Comparison of ENCODE assay signal across 18 cellular contexts in the genomic region with DNA sequence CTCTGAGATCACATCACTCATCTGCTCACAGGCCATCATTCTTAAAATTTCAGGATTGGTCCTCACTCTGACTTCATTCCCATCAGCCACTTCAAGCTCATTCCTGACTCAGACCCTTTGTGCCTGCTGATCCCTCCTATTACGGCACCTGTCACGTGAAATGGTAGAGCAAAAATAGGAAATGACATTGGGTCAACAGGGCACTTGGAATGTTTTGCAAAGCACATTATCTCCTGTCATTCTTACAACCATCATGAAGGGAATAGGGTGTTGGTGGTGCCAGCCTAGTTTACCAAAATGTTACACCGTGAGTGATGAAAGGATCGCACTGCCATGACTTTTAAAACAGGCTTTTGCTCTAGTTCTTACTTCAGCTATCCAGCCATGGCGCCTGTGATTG.
A peak's percentile ranks its signal among the peaks of the same experiment; 100 is the strongest.
DNase-seq lines count a peak whose midpoint lies in the region; ATAC-seq and TF ChIP-seq lines count a peak whose summit lies in the region.
"Had no signal": no experiment of that assay in that cellular context is flagged by ENCODE, and none has a peak within 500 bp of the region (broad histone marks: within the 10 kb centered on the region; RNA-seq: fewer than 3 reads in every experiment).

No MANE protein-coding gene starts in this region.

- no peaks in the 10 kb centered on the region for H3K27me3 ChIP-seq in CD8-positive, alpha-beta T cell (ENCODE audit: insufficient read depth, low read length)
- H3K27me3 ChIP-seq: esophagus muscularis mucosa, suprapubic skin had no signal

- H3K4me1 Mint-ChIP-seq in CD14-positive monocyte: no peaks in the 10 kb centered on the region
- peaks cover 7% of the 10 kb centered on the region for H3K4me1 Mint-ChIP-seq in CD8-positive, alpha-beta T cell (ENCODE audit: low read depth)

- H3K27me3 Mint-ChIP-seq in CD14-positive monocyte (ENCODE audit: low read depth in 3 of 3): peaks cover 0 to 2% (median 1%) of the 10 kb centered on the region in 3 donors
- H3K27me3 Mint-ChIP-seq in CD8-positive, alpha-beta T cell (ENCODE audit: low read depth): no peaks in the 10 kb centered on the region

- TF ChIP-seq CTCF in CD14-positive monocyte (IDR thresholded peaks at IDR 0.05): no peak
- no peak for TF ChIP-seq CTCF in CD8-positive, alpha-beta T cell (IDR thresholded peaks at IDR 0.05)

- DNase-seq in CD14-positive monocyte (ENCODE audit: low spot score): no peak
- no peak for DNase-seq in CD8-positive, alpha-beta T cell
- peak; percentile 60 for DNase-seq in myocyte (ENCODE audit: low read depth)
- no peak for DNase-seq in AG20443 (ENCODE audit: low spot score)
- DNase-seq in NCI-H2029 treated with DMSO at 0.1 percent for 48 hours (lab: John Stamatoyannopoulos, UW): no peak
- DNase-seq: Karpas-422; lower lobe of right lung; NCI-H1092; NCI-H2107; NCI-H524 treated with DMSO at 0.1 percent for 48 hours; OCI-M1; SIG-M5; stimulated activated CD4-positive, alpha-beta T cell treated with anti-CD3 and anti-CD28 coated beads, Interleukin-2, amount 100 ng/mL, for 48 hours had no signal

- POLR2A ChIA-PET in CD8-positive, alpha-beta T cell (lab: Charles Lee): no interaction called here

- H3K4me3 ChIP-seq in CD8-positive, alpha-beta T cell (ENCODE audit: low read depth, low read length): no peak overlapping the region
- H3K4me3 ChIP-seq: esophagus muscularis mucosa, lower lobe of right lung, skin epidermis, suprapubic skin had no signal

- peaks cover 55% of the 10 kb centered on the region for H3K36me3 ChIP-seq in CD8-positive, alpha-beta T cell (ENCODE audit: insufficient read depth, low read length)

- intact Hi-C loops in CD14-positive monocyte (cut with micrococcal nuclease): no loop called here
- intact Hi-C loops in CD8-positive, alpha-beta T cell (cut with DNase I, micrococcal nuclease): no loop called here

- CTCF ChIA-PET in CD8-positive, alpha-beta T cell (lab: Charles Lee): no interaction called here

- H3K9me3 Mint-ChIP-seq in CD14-positive monocyte: no peaks in the 10 kb centered on the region
- H3K9me3 Mint-ChIP-seq in CD8-positive, alpha-beta T cell: no peaks in the 10 kb centered on the region

- peaks cover 85 to 92% of the 10 kb centered on the region in 2 donors for H3K36me3 Mint-ChIP-seq in CD14-positive monocyte
- H3K36me3 Mint-ChIP-seq in CD8-positive, alpha-beta T cell: peaks cover 88% of the 10 kb centered on the region

- H3K27ac Mint-ChIP-seq in CD14-positive monocyte: peak overlapping the region in 5 of 7 donors; percentile 5 to 27 (median 21)
- peak overlapping the region; percentile 29 for H3K27ac Mint-ChIP-seq in CD8-positive, alpha-beta T cell

- peak overlapping the region; percentile 18 for H3K27ac ChIP-seq in CD8-positive, alpha-beta T cell (ENCODE audit: low read depth, low read length)
- peak overlapping the region; percentile 81 for H3K27ac ChIP-seq in cingulate gyrus (ENCODE audit: low read depth, low read length)
- H3K27ac ChIP-seq: lower lobe of right lung, suprapubic skin had no signal

- no peaks in the 10 kb centered on the region for H3K4me1 ChIP-seq in CD8-positive, alpha-beta T cell (ENCODE audit: insufficient read depth, low read length)
- H3K4me1 ChIP-seq: lower lobe of right lung had no signal

- ATAC-seq in CD8-positive, alpha-beta T cell: no peak
- no peak for ATAC-seq in GM19328 (IDR thresholded peaks at IDR 0.05; ENCODE audit: unreplicated experiment)
- ATAC-seq: lower lobe of right lung had no signal

- no peaks in the 10 kb centered on the region for H3K9me3 ChIP-seq in CD8-positive, alpha-beta T cell (ENCODE audit: low read length)
- H3K9me3 ChIP-seq: esophagus muscularis mucosa, lower lobe of right lung, suprapubic skin had no signal

- H3K4me3 Mint-ChIP-seq in CD14-positive monocyte: no peak overlapping the region
- no peak overlapping the region for H3K4me3 Mint-ChIP-seq in CD8-positive, alpha-beta T cell
